Comparison of ENCODE assay signal across 16 cellular contexts in genomic region chr7:115221484-115221883, GRCh38.
DNase-seq lines count a peak whose midpoint lies in the region; TF ChIP-seq lines count a peak whose summit lies in the region.
"Had no signal": no experiment of that assay in that cellular context is flagged by ENCODE, and none has a peak within 500 bp of the region (broad histone marks: within the 10 kb centered on the region; RNA-seq: fewer than 3 reads in every experiment).

No MANE protein-coding gene starts in this region.

- TF ChIP-seq CTCF in BJ (IDR thresholded peaks at IDR 0.05; ENCODE audit: insufficient read depth, low read depth, low read length), result no peak
- no peak for TF ChIP-seq CTCF in HEK293 (tag by site-specific recombination; IDR thresholded peaks at IDR 0.05)
- no peak for TF ChIP-seq CTCF in choroid plexus epithelial cell (conservative IDR thresholded peaks at IDR 0.05; ENCODE audit: low read depth, low read length)
- TF ChIP-seq CTCF in mesothelial cell of epicardium (IDR thresholded peaks at IDR 0.05; ENCODE audit: unreplicated experiment), result no peak

- H3K4me3 ChIP-seq in BJ (ENCODE audit: low read depth, low read length) (no peak overlapping the region), HEK293 (ENCODE audit: low read depth, low read length) (no peak overlapping the region), choroid plexus epithelial cell (ENCODE audit: low read depth, low read length) (no peak overlapping the region)
- H3K4me3 ChIP-seq: MG63, SJCRH30 had no signal

- H3K27me3 Mint-ChIP-seq in mesothelial cell of epicardium (ENCODE audit: low read depth), result peaks cover 6% of the 10 kb centered on the region

- H3K27ac ChIP-seq in HEK293 (ENCODE audit: extremely low read depth, low read depth, low read length), result no peak overlapping the region
- H3K27ac ChIP-seq: SJCRH30 had no signal

- peaks cover 6% of the 10 kb centered on the region for H3K4me1 ChIP-seq in HEK293 (ENCODE audit: control insufficient read depth, insufficient read depth, low read length)
- H3K4me1 ChIP-seq: SJCRH30 had no signal

- H3K4me1 Mint-ChIP-seq in mesothelial cell of epicardium, result peaks cover 41% of the 10 kb centered on the region

- no peaks in the 10 kb centered on the region for H3K9me3 ChIP-seq in HEK293 (ENCODE audit: control insufficient read depth, insufficient read depth, low read depth, low read length)
- H3K9me3 ChIP-seq: MG63, SJCRH30 had no signal

- POLR2A ChIA-PET in BJ (lab: Charles Lee) (no interaction called here), HEK293 (lab: Yijun Ruan, JAX) (interaction anchor here (0.7 kb wide), 1 partner anchor 9 kb away, joined by 3 read pairs; no protein-coding TSS in a partner anchor)

- no peaks in the 10 kb centered on the region for H3K36me3 Mint-ChIP-seq in mesothelial cell of epicardium

- H3K36me3 ChIP-seq in BJ (ENCODE audit: control insufficient read depth, insufficient read depth, low read length) (no peaks in the 10 kb centered on the region), HEK293 (ENCODE audit: control insufficient read depth in 2 of 2, insufficient read depth in 1 of 2, low read length in 2 of 2) (no peaks in the 10 kb centered on the region)
- H3K36me3 ChIP-seq: MG63, SJCRH30 had no signal

- H3K9me3 Mint-ChIP-seq in mesothelial cell of epicardium, result no peaks in the 10 kb centered on the region
- H3K9me3 Mint-ChIP-seq: CD8-positive, alpha-beta memory T cell had no signal

- DNase-seq in BJ (ENCODE audit: low read depth) (peak; percentile 18), choroid plexus epithelial cell (ENCODE audit: low read depth) (peak; percentile 9), mesothelial cell of epicardium (ENCODE audit: low spot score in 2 of 2, unreplicated experiment in 2 of 2) (no peak), dermis blood vessel endothelial cell (no peak), HuH-7 (ENCODE audit: low spot score) (no peak), DMS153 treated with DMSO at 0.1 percent for 48 hours (lab: John Stamatoyannopoulos, UW; ENCODE audit: unreplicated experiment) (no peak)
- no peak for DNase-seq in stimulated activated CD4-positive, alpha-beta T cell treated with anti-CD3 and anti-CD28 coated beads, Interleukin-4, amount 100 ng/mL, for 1 hour
- DNase-seq: C1 segment of cervical spinal cord; CD8-positive, alpha-beta memory T cell; Kasumi-1; MG63; NCI-H1092; NCI-H2081 treated with DMSO at 0.1 percent for 48 hours; NCI-H446 treated with DMSO at 0.1 percent for 48 hours; SJCRH30 had no signal

- no peaks in the 10 kb centered on the region for H3K27me3 ChIP-seq in BJ (ENCODE audit: control insufficient read depth, insufficient read depth, low read length)
- H3K27me3 ChIP-seq: MG63, SJCRH30 had no signal

- H3K27ac Mint-ChIP-seq in mesothelial cell of epicardium, result peak overlapping the region; percentile 57
- H3K27ac Mint-ChIP-seq: CD8-positive, alpha-beta memory T cell had no signal

- H3K4me3 Mint-ChIP-seq in mesothelial cell of epicardium, result no peak overlapping the region
- H3K4me3 Mint-ChIP-seq: CD8-positive, alpha-beta memory T cell had no signal

- CTCF ChIA-PET in BJ (lab: Yijun Ruan, JAX) (interaction anchor here (0.7 to 1.5 kb wide), 4 partner anchors 9 to 247 kb away, joined by 3 read pairs; no protein-coding TSS in a partner anchor), HEK293 (lab: Yijun Ruan, JAX) (no interaction called here)

TF ChIP-seq in HEK293, 187 proteins besides CTCF, POLR2A, EP300 and RAD21:
- TF ChIP-seq TRIM28 (IDR thresholded peaks at IDR 0.05; ENCODE audit: borderline replicate concordance, low read length), result no peak
- peak; percentile 74 for TF ChIP-seq BCL6B (tag by site-specific recombination; IDR thresholded peaks at IDR 0.05)

Comparison
In these comparisons a context has a peak if more than half of its experiments do, and no peak if none do; other contexts are left out.
1. DNase-seq: peak in BJ (single experiment) and choroid plexus epithelial cell (single experiment); none in mesothelial cell of epicardium (0 of 2), dermis blood vessel endothelial cell (single experiment), HuH-7 (single experiment), stimulated activated CD4-positive, alpha-beta T cell treated with anti-CD3 and anti-CD28 coated beads, Interleukin-4, amount 100 ng/mL, for 1 hour (single experiment) and DMS153 treated with DMSO at 0.1 percent for 48 hours (single experiment).